ENCODE assay signal across 1 cellular context in genomic region chr6:118862443-118862842, GRCh38.
"Had no signal": no experiment of that assay in that cellular context is flagged by ENCODE, and none has a peak within 500 bp of the region (broad histone marks: within the 10 kb centered on the region; RNA-seq: fewer than 3 reads in every experiment).

No MANE protein-coding gene starts in this region.

- ATAC-seq: GM12878 had no signal

- H3K4me3 ChIP-seq: GM12878 had no signal
